In genomic region chr4:13998850-13999249, GRCh38 we compare ENCODE assay signal across 1 cellular context.
TF ChIP-seq lines count a peak whose summit lies in the region.

No MANE protein-coding gene starts in this region.

TF ChIP-seq in HepG2, 621 proteins besides CTCF, POLR2A, EP300 and RAD21 (continued from another document and continues in another):
- no peak for TF ChIP-seq SRSF9 (IDR thresholded peaks at IDR 0.05; ENCODE audit: borderline replicate concordance, insufficient read depth, low read depth, low read length, poor library complexity, severe bottlenecking)
- no peak for TF ChIP-seq ZMAT3 (CRISPR knock-in tag; conservative IDR thresholded peaks at IDR 0.05)
- no peak for TF ChIP-seq ZNF12 (CRISPR knock-in tag; IDR thresholded peaks at IDR 0.05)
- TF ChIP-seq ZKSCAN5 (CRISPR knock-in tag; IDR thresholded peaks at IDR 0.05) = no peak
- TF ChIP-seq TGIF2 (CRISPR knock-in tag; IDR thresholded peaks at IDR 0.05) = no peak
- no peak for TF ChIP-seq ZNF883 (CRISPR knock-in tag; IDR thresholded peaks at IDR 0.05; ENCODE audit: not compliant biosample characterization)
- TF ChIP-seq ZNF609 (CRISPR knock-in tag; IDR thresholded peaks at IDR 0.05; ENCODE audit: borderline replicate concordance) = peak; percentile 21; the same call in 1 of the 2 replicates
- no peak for TF ChIP-seq CCDC6 (CRISPR knock-in tag; IDR thresholded peaks at IDR 0.05)
- TF ChIP-seq EZH2 (conservative IDR thresholded peaks at IDR 0.05; ENCODE audit: low read depth, low read length) = no peak
- peak; percentile 32; the same call in 1 of the 2 replicates for TF ChIP-seq ZMYM4 (CRISPR knock-in tag; IDR thresholded peaks at IDR 0.05)
- no peak for TF ChIP-seq MXD1 (CRISPR knock-in tag; IDR thresholded peaks at IDR 0.05)
- TF ChIP-seq TCF7L2 (IDR thresholded peaks at IDR 0.05; ENCODE audit: low read depth, low read length) = peak; percentile 63
- TF ChIP-seq ZFP41 (CRISPR knock-in tag; IDR thresholded peaks at IDR 0.05; ENCODE audit: borderline replicate concordance) = no peak
- no peak for TF ChIP-seq FOXP1 (IDR thresholded peaks at IDR 0.05)
- 0 out of 2 replicates have a peak, but pooled peaks have one; percentile 30 for TF ChIP-seq FOXP1 (CRISPR knock-in tag; IDR thresholded peaks at IDR 0.05)
- TF ChIP-seq SALL2 (CRISPR knock-in tag; IDR thresholded peaks at IDR 0.05) = no peak
- no peak for TF ChIP-seq RBM22 (optimal IDR thresholded peaks at IDR 0.05; ENCODE audit: low read length)
- TF ChIP-seq ZBTB33 (CRISPR knock-in tag; IDR thresholded peaks at IDR 0.05) = no peak
- no peak for TF ChIP-seq ETV6 (CRISPR knock-in tag; conservative IDR thresholded peaks at IDR 0.05)
- TF ChIP-seq CEBPG (CRISPR knock-in tag; IDR thresholded peaks at IDR 0.05) = no peak
- 0 out of 2 replicates have a peak, but pooled peaks have one; percentile 7 for TF ChIP-seq RARA (CRISPR knock-in tag; IDR thresholded peaks at IDR 0.05)
- no peak for TF ChIP-seq ZBTB39 (CRISPR knock-in tag; IDR thresholded peaks at IDR 0.05)
- TF ChIP-seq ZNF558 (CRISPR knock-in tag; IDR thresholded peaks at IDR 0.05; ENCODE audit: borderline replicate concordance) = no peak
- no peak for TF ChIP-seq NFRKB (IDR thresholded peaks at IDR 0.05)
- no peak for TF ChIP-seq KDM6A (CRISPR knock-in tag; IDR thresholded peaks at IDR 0.05; ENCODE audit: low read depth)
- no peak for TF ChIP-seq ZNF383 (CRISPR knock-in tag; IDR thresholded peaks at IDR 0.05; ENCODE audit: borderline replicate concordance)
- TF ChIP-seq MXD3 (CRISPR knock-in tag; IDR thresholded peaks at IDR 0.05) = no peak
- TF ChIP-seq TFAP4 (IDR thresholded peaks at IDR 0.05; ENCODE audit: borderline replicate concordance, low read depth) = no peak
- no peak for TF ChIP-seq ZNF326 (CRISPR knock-in tag; IDR thresholded peaks at IDR 0.05; ENCODE audit: borderline replicate concordance)
- TF ChIP-seq MAZ (IDR thresholded peaks at IDR 0.05; ENCODE audit: borderline replicate concordance, low read depth, low read length) = no peak
- TF ChIP-seq MAZ (CRISPR knock-in tag; IDR thresholded peaks at IDR 0.05; ENCODE audit: low read depth) = no peak
- no peak for TF ChIP-seq ZSCAN5A (CRISPR knock-in tag; IDR thresholded peaks at IDR 0.05; ENCODE audit: borderline replicate concordance)
- no peak for TF ChIP-seq ERF (CRISPR knock-in tag; IDR thresholded peaks at IDR 0.05)
- no peak for TF ChIP-seq ZNF3 (CRISPR knock-in tag; IDR thresholded peaks at IDR 0.05)
- no peak for TF ChIP-seq NR0B2 (CRISPR knock-in tag; IDR thresholded peaks at IDR 0.05)
- no peak for TF ChIP-seq ZNF552 (CRISPR knock-in tag; IDR thresholded peaks at IDR 0.05; ENCODE audit: borderline replicate concordance)
- TF ChIP-seq CERS6 (CRISPR knock-in tag; IDR thresholded peaks at IDR 0.05) = no peak
- TF ChIP-seq CSRNP1 (CRISPR knock-in tag; IDR thresholded peaks at IDR 0.05) = no peak
- peak; percentile 76 for TF ChIP-seq ISL2 (CRISPR knock-in tag; IDR thresholded peaks at IDR 0.05)
- peak; percentile 74 for TF ChIP-seq ARID5B (CRISPR knock-in tag; IDR thresholded peaks at IDR 0.05)
- no peak for TF ChIP-seq RNF2 (conservative IDR thresholded peaks at IDR 0.05; ENCODE audit: low read depth)
- no peak for TF ChIP-seq CBX5 (CRISPR knock-in tag; IDR thresholded peaks at IDR 0.05; ENCODE audit: borderline replicate concordance)
- TF ChIP-seq ZNF790 (CRISPR knock-in tag; IDR thresholded peaks at IDR 0.05; ENCODE audit: borderline replicate concordance) = no peak
- no peak for TF ChIP-seq KMT2B (CRISPR knock-in tag; IDR thresholded peaks at IDR 0.05)
- no peak for TF ChIP-seq ZNF737 (CRISPR knock-in tag; IDR thresholded peaks at IDR 0.05; ENCODE audit: borderline replicate concordance)
